14 cellular contexts compared by ENCODE assay signal in the genomic region with DNA sequence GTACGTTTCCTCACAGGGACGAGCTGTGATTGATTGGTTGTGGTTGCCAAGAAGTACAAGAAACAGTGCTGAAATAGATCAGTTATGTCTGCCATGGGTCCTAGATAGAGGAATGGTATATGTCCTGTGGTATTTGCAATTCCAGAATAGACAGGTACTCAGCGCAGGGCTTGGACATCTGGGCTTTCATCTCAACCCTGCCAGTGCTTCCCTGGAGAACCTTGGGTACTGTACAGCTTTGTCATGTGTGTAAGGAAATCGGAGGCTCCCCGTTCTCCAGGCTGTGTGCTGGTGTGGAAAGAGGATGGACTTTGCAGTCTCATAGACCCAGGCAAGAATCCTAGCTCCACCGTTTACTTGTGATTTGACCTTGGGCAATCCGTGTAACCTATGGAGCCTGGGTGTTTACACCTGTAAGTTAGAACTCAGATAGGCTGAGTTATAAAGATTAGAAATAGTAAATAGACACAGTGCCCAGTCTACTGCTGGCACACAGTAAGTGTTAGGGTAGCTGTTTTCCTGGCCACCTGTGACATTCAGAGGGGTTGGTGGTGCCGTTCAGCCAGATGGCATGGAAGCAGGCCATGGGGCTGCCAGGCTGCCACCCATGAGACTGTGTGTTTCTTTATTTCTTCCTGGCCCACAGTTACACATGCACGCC. TPM values are rescaled to one million over a fixed set of nuclear protein-coding genes. Genes with fewer than 3 reads are reported as not detected.
"Had no signal": no experiment of that assay in that cellular context is flagged by ENCODE, and none has a peak within 500 bp of the region (broad histone marks: within the 10 kb centered on the region; RNA-seq: fewer than 3 reads in every experiment).

No MANE protein-coding gene starts in this region.

- H3K4me1 ChIP-seq: suprapubic skin had no signal

- DNase-seq: activated B cell treated with CpG ODN at 0.5 μM for 24 hours; activated CD4-positive, alpha-beta T cell treated with anti-CD3 and anti-CD28 coated beads for 4 hours; activated CD8-positive, alpha-beta T cell treated with anti-CD3 and anti-CD28 coated beads for 36 hours; activated naive CD4-positive, alpha-beta T cell treated with Interleukin-2 at 50 U/mL for 16 hours; activated naive CD8-positive, alpha-beta T cell treated with anti-CD3 and anti-CD28 coated beads, Interleukin-2, amount 10 ng/mL, durations not matched to agents 7 days and 5 days; activated T-cell treated with anti-CD3 and anti-CD28 coated beads, Interleukin-2, amount 50 U/mL, for 1 hour; brain microvascular endothelial cell; cortex of kidney; effector CD8-positive, alpha-beta T cell; gastrocnemius medialis had no signal

- H3K36me3 ChIP-seq: brain microvascular endothelial cell, gastrocnemius medialis, suprapubic skin had no signal

- H3K27ac ChIP-seq: brain microvascular endothelial cell, gastrocnemius medialis, suprapubic skin had no signal

- H3K9me3 ChIP-seq: gastrocnemius medialis, suprapubic skin had no signal

- ATAC-seq: activated CD8-positive, alpha-beta T cell treated with anti-CD3 and anti-CD28 coated beads for 36 hours; activated T-helper 17 cell treated with anti-CD3 and anti-CD28 coated beads, Interleukin-2, amount 50 U/mL, for 72 hours; esophagus mucosa had no signal

- H3K4me3 ChIP-seq: gastrocnemius medialis, lung, suprapubic skin had no signal

- H3K27me3 ChIP-seq: brain microvascular endothelial cell, gastrocnemius medialis, suprapubic skin had no signal

RNA-seq across cellular contexts. Expression of a gene that starts 53.1 kb away (rescaled TPM):
- total RNA-seq: activated B cell treated with CpG ODN at 0.5 μM for 24 hours; activated CD8-positive, alpha-beta T cell treated with anti-CD3 and anti-CD28 coated beads for 36 hours; activated naive CD8-positive, alpha-beta T cell treated with anti-CD3 and anti-CD28 coated beads, Interleukin-2, amount 10 ng/mL, durations not matched to agents 7 days and 5 days; activated T-helper 17 cell treated with anti-CD3 and anti-CD28 coated beads, Interleukin-2, amount 50 U/mL, for 72 hours had no signal
